Comparison of ENCODE assay signal across 23 cellular contexts in genomic region chr4:26380740-26381139, GRCh38.
"Had no signal": no experiment of that assay in that cellular context is flagged by ENCODE, and none has a peak within 500 bp of the region (broad histone marks: within the 10 kb centered on the region; RNA-seq: fewer than 3 reads in every experiment).

No MANE protein-coding gene starts in this region.

- H3K36me3 ChIP-seq: brain microvascular endothelial cell, cardiac muscle cell had no signal

- H3K4me3 Mint-ChIP-seq: activated CD4-positive, alpha-beta memory T cell treated with anti-CD3 and anti-CD28 coated beads for 36 hours; activated CD4-positive, alpha-beta T cell treated with anti-CD3 and anti-CD28 coated beads, Interleukin-2, amount 10 ng/mL, durations not matched to agents 7 days and 5 days; activated naive CD4-positive, alpha-beta T cell treated with anti-CD3 and anti-CD28 coated beads for 36 hours; activated naive CD8-positive, alpha-beta T cell; activated T-cell treated with anti-CD3 and anti-CD28 coated beads, Interleukin-2, amount 50 U/mL, for 4 hours had no signal

- H3K9me3 Mint-ChIP-seq: activated CD4-positive, alpha-beta memory T cell treated with anti-CD3 and anti-CD28 coated beads for 36 hours; activated CD4-positive, alpha-beta T cell treated with anti-CD3 and anti-CD28 coated beads, Interleukin-2, amount 10 ng/mL, durations not matched to agents 7 days and 5 days; activated naive CD4-positive, alpha-beta T cell treated with anti-CD3 and anti-CD28 coated beads for 36 hours; activated T-cell treated with anti-CD3 and anti-CD28 coated beads, Interleukin-2, amount 50 U/mL, for 4 hours had no signal

- H3K27ac ChIP-seq: brain microvascular endothelial cell, cardiac muscle cell, PC-9, VCaP had no signal

- H3K4me2 ChIP-seq: PC-9 had no signal

- H3K27ac Mint-ChIP-seq: activated CD4-positive, alpha-beta memory T cell treated with anti-CD3 and anti-CD28 coated beads for 36 hours; activated CD4-positive, alpha-beta T cell treated with anti-CD3 and anti-CD28 coated beads, Interleukin-2, amount 10 ng/mL, durations not matched to agents 7 days and 5 days; activated naive CD4-positive, alpha-beta T cell treated with anti-CD3 and anti-CD28 coated beads for 36 hours; activated naive CD8-positive, alpha-beta T cell had no signal

- H2AFZ ChIP-seq: PC-9 had no signal

- H3K27me3 ChIP-seq: brain microvascular endothelial cell, cardiac muscle cell had no signal

- ATAC-seq: activated T-cell treated with anti-CD3 and anti-CD28 coated beads, Interleukin-2, amount 50 U/mL, for 4 hours had no signal

- H3K27me3 Mint-ChIP-seq: activated CD4-positive, alpha-beta memory T cell treated with anti-CD3 and anti-CD28 coated beads for 36 hours; activated CD4-positive, alpha-beta T cell treated with anti-CD3 and anti-CD28 coated beads, Interleukin-2, amount 10 ng/mL, durations not matched to agents 7 days and 5 days; activated naive CD8-positive, alpha-beta T cell had no signal

- DNase-seq: activated CD4-positive, alpha-beta memory T cell treated with anti-CD3 and anti-CD28 coated beads for 36 hours; activated CD4-positive, alpha-beta T cell treated with anti-CD3 and anti-CD28 coated beads, Interleukin-2, amount 10 ng/mL, durations not matched to agents 7 days and 5 days; activated CD4-positive, CD25-positive, alpha-beta regulatory T cell; activated CD8-positive, alpha-beta memory T cell treated with anti-CD3 and anti-CD28 coated beads for 24 hours; activated effector memory CD4-positive, alpha-beta T cell treated with anti-CD3 and anti-CD28 coated beads, Interleukin-2, amount 50 U/mL, for 16 hours; activated naive CD4-positive, alpha-beta T cell treated with anti-CD3 and anti-CD28 coated beads for 36 hours; activated T-cell treated with anti-CD3 and anti-CD28 coated beads, Interleukin-2, amount 50 U/mL, for 4 hours; brain microvascular endothelial cell; cerebellar nuclear complex; Kasumi-1; NCI-H1092; NCI-H1417; NCI-H1930; NCI-H2171; NCI-H345; NCI-H510A; PC-9; SHP77 treated with DMSO at 0.1 percent for 48 hours; T-helper 2 cell; T1000 had no signal

- H3K4me3 ChIP-seq: cardiac muscle cell, PC-9 had no signal
